In the genomic region with DNA sequence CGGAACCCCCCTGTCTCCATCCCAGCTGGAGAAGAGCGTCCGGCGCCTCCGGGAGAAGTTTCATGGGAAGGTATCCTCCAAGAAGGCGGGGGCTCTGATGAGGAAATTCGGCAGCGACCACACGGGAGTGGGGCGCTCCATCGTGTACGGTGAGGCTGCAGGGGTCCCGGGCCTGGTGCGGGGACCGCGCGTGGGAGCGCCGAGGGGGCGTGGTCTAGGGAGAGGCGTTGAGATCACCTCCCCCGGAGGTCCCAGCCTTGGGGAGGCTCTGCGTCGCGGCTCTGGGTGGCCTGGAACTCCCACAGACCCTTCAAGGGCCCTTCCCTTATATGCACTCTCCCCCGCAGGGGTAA, we compare ENCODE assay signal across 8 cellular contexts. TPM values are rescaled to one million over a fixed set of nuclear protein-coding genes. Genes with fewer than 3 reads are reported as not detected.
A peak's percentile ranks its signal among the peaks of the same experiment; 100 is the strongest.
DNase-seq lines count a peak whose midpoint lies in the region; ATAC-seq and TF ChIP-seq lines count a peak whose summit lies in the region.

No MANE protein-coding gene starts in this region.

- no peaks in the 10 kb centered on the region for H3K9me3 ChIP-seq in gastrocnemius medialis

- H3K4me3 ChIP-seq in gastrocnemius medialis, result peak overlapping the region; percentile 61 to 87 (median 78)

- DNase-seq in activated T-cell treated with anti-CD3 and anti-CD28 coated beads for 1 hour (ENCODE audit: low read depth) (peak; percentile 41), Right ventricle myocardium superior (no peak), gastrocnemius medialis (no peak), NCI-H1417 treated with DMSO at 0.1 percent for 48 hours (lab: John Stamatoyannopoulos, UW) (no peak), mucosa of gallbladder (ENCODE audit: low spot score) (no peak), GM13977 (ENCODE audit: low spot score) (no peak), SK-N-DZ (ENCODE audit: low spot score) (no peak)

- H3K27me3 ChIP-seq in gastrocnemius medialis, result peaks cover 5 to 29% (median 28%) of the 10 kb centered on the region in 3 donors

- H3K27ac ChIP-seq in gastrocnemius medialis, result peak overlapping the region; percentile 71 to 86 (median 78)

- ATAC-seq in GM18505 (IDR thresholded peaks at IDR 0.05; ENCODE audit: unreplicated experiment), result no peak
- ATAC-seq in Right ventricle myocardium superior (ENCODE audit: poor library complexity), result peak; percentile 10
- ATAC-seq in gastrocnemius medialis, result no peak

- no peak for TF ChIP-seq CTCF in gastrocnemius medialis (IDR thresholded peaks at IDR 0.05 in 4 of 5, conservative IDR thresholded peaks at IDR 0.05 in 1 of 5)
- no peak for TF ChIP-seq CTCF in GM13977 (IDR thresholded peaks at IDR 0.05; ENCODE audit: extremely low read depth, insufficient read depth, missing control alignments)

- intact Hi-C loops in Right ventricle myocardium superior (cut with DNase I) (no loop called here), gastrocnemius medialis (cut with DNase I; ENCODE audit: low total_unique reads) (no loop called here)

- peak; percentile 34 for TF ChIP-seq POLR2A in GM18505 (IDR thresholded peaks at IDR 0.05; ENCODE audit: borderline replicate concordance, extremely low read depth, insufficient read depth, insufficient read length)
- TF ChIP-seq POLR2A in gastrocnemius medialis (IDR thresholded peaks at IDR 0.05), result no peak

- H3K4me1 ChIP-seq in gastrocnemius medialis, result no peaks in the 10 kb centered on the region

- H3K36me3 ChIP-seq in gastrocnemius medialis, result no peaks in the 10 kb centered on the region

- in situ Hi-C loops in gastrocnemius medialis (cut with MboI; ENCODE audit: low sequenced_read_pairs in 4 of 4) (no loop called here), GM13977 (cut with MboI; ENCODE audit: low pct_unique_long_range_greater_than_20kb, low sequenced_read_pairs, unreplicated experiment) (no loop called here)

RNA-seq across cellular contexts. Expression of a gene that starts 0.8 kb away (rescaled TPM):
- total RNA-seq in Right ventricle myocardium superior (8.5 TPM), gastrocnemius medialis (10 to 100 TPM in 1 of 4 donors, 1 to 10 TPM in 3; 2.2 to 11.2 (median 2.8) TPM), mucosa of gallbladder (71.4 TPM)
- 0.09 and 0.47 TPM in 2 replicates for polyA plus RNA-seq in SK-N-DZ (2014; cell fraction: cytosol; rRNA removed)
- polyA plus RNA-seq in SK-N-DZ (2014; cell fraction: nucleus; rRNA removed), result 1.4 and 1.6 TPM in 2 replicates

RNA-seq across cellular contexts. Expression of a gene that starts 15.6 kb away (rescaled TPM):
- not detected for total RNA-seq in Right ventricle myocardium superior
- total RNA-seq in gastrocnemius medialis, result 1 to 10 TPM in 1 of 4 donors, not detected in 3; 4.0 TPM
- total RNA-seq in mucosa of gallbladder, result 1.2 TPM
- polyA plus RNA-seq in SK-N-DZ (2014; cell fraction: cytosol; rRNA removed), result 1.4 and 1.7 TPM in 2 replicates
- polyA plus RNA-seq in SK-N-DZ (2014; cell fraction: nucleus; rRNA removed), result 0.69 and 2.2 TPM in 2 replicates

RNA-seq across cellular contexts. Expression of a gene that starts 19.3 kb away (rescaled TPM):
- total RNA-seq in Right ventricle myocardium superior (20.0 TPM), gastrocnemius medialis (10 to 100 TPM; 30.5 to 42.3 (median 36.7) TPM), mucosa of gallbladder (35.0 TPM)
- polyA plus RNA-seq in SK-N-DZ (2014; cell fraction: cytosol; rRNA removed), result 28.8 and 48.3 TPM in 2 replicates
- 62.7 and 64.6 TPM in 2 replicates for polyA plus RNA-seq in SK-N-DZ (2014; cell fraction: nucleus; rRNA removed)

RNA-seq across cellular contexts. Expression of a gene that starts 24.6 kb away (rescaled TPM):
- total RNA-seq in Right ventricle myocardium superior (4.9 TPM), gastrocnemius medialis (1 to 10 TPM in 3 of 4 donors, not detected in 1; 2.4 to 4.3 (median 3.9) TPM), mucosa of gallbladder (17.8 TPM)
- polyA plus RNA-seq in SK-N-DZ (2014; cell fraction: cytosol; rRNA removed), result 6.8 and 7.0 TPM in 2 replicates
- polyA plus RNA-seq in SK-N-DZ (2014; cell fraction: nucleus; rRNA removed), result 10.6 and 15.3 TPM in 2 replicates

RNA-seq across cellular contexts. Expression of a gene that starts 32.8 kb away (rescaled TPM):
- total RNA-seq in Right ventricle myocardium superior (153 TPM), gastrocnemius medialis (100 to 1,000 TPM; 321 to 516 (median 354) TPM), mucosa of gallbladder (227 TPM)
- polyA plus RNA-seq in SK-N-DZ (2014; cell fraction: cytosol; rRNA removed), result 365 and 372 TPM in 2 replicates
- polyA plus RNA-seq in SK-N-DZ (2014; cell fraction: nucleus; rRNA removed), result 512 and 650 TPM in 2 replicates
